ENCODE assay signal across 1 cellular context in the genomic region with DNA sequence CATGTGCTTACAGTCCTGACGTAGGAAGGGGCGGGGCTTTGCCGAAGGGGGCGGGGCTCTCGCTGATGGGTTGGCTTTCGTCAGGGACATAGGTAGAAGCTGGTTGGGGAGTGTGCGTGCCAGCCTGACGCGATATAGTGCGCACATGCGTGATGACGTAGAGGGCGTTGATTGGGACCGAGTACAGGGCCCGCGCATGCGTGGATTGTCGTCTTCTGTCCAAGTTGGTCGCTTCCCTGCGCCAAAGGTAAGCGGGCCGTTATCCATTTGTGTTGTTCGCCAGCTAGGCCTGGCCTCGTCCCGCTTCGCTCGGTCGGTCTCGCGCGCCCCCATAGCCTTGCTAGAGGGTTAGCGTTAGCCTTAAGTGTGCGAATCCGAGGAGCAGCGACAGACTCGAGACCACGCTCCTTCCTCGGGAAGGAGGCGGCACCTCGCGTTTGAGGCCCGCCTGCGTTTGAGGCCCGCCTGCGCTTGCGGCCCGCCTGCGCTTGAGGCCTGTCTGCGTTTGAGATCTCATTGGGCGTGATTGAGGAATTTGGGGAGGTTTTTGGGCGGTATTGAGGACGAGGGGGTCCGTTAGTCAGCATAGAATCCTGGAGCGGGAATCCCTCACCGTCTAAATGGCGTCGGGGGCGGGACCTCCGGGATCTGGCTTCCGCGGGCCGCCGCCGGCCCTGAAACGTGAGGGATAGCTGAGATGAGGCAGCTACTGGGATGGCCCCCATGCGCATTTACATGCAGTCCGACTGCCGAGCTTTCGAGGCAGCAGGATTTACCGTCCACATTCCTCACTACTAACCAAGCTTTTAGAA.
TF ChIP-seq lines count a peak whose summit lies in the region.

Gene XRCC6, plus strand, starts transcription at position 197 of the 812 bp plus-strand sequence. CDS start 710 bp downstream, outside the sequence.

TF ChIP-seq in HepG2, 621 proteins besides CTCF, POLR2A, EP300 and RAD21 (continued from another document and continues in another):
- TF ChIP-seq ZBTB34 (CRISPR knock-in tag; IDR thresholded peaks at IDR 0.05) (no peak), FOXA3 (CRISPR knock-in tag; IDR thresholded peaks at IDR 0.05) (no peak; the same call in 1 of the 2 replicates), NCOR1 (IDR thresholded peaks at IDR 0.05; ENCODE audit: borderline replicate concordance, low read length) (no peak), RAD51 (IDR thresholded peaks at IDR 0.05; ENCODE audit: borderline replicate concordance) (no peak), ZBTB37 (CRISPR knock-in tag; IDR thresholded peaks at IDR 0.05) (no peak), ZNF562 (CRISPR knock-in tag; IDR thresholded peaks at IDR 0.05; ENCODE audit: borderline replicate concordance) (no peak), TAF1 (CRISPR knock-in tag; IDR thresholded peaks at IDR 0.05) (peak; percentile 92), MYC (CRISPR knock-in tag; IDR thresholded peaks at IDR 0.05; ENCODE audit: borderline replicate concordance) (peak; percentile 92; the same call in 1 of the 2 replicates), KDM5A (IDR thresholded peaks at IDR 0.05; ENCODE audit: borderline replicate concordance, low read length) (peak; percentile 94), MED8 (CRISPR knock-in tag; IDR thresholded peaks at IDR 0.05; ENCODE audit: insufficient replicate concordance) (no peak), PRPF4 (IDR thresholded peaks at IDR 0.05; ENCODE audit: low read depth, low read length, poor library complexity, severe bottlenecking) (no peak), CHD4 (IDR thresholded peaks at IDR 0.05; ENCODE audit: borderline replicate concordance, low read length) (no peak), ZBTB7B (CRISPR knock-in tag; IDR thresholded peaks at IDR 0.05) (no peak), ZNF557 (CRISPR knock-in tag; IDR thresholded peaks at IDR 0.05) (no peak), CENPX (CRISPR knock-in tag; IDR thresholded peaks at IDR 0.05) (no peak), GZF1 (CRISPR knock-in tag; IDR thresholded peaks at IDR 0.05) (no peak), IRF1 (CRISPR knock-in tag; IDR thresholded peaks at IDR 0.05; ENCODE audit: low read depth) (no peak), ZNF318 (CRISPR knock-in tag; IDR thresholded peaks at IDR 0.05) (0 out of 2 replicates have a peak, but pooled peaks have one; percentile 32), ZBTB8A (CRISPR knock-in tag; IDR thresholded peaks at IDR 0.05; ENCODE audit: borderline replicate concordance, low read depth) (no peak), MLLT10 (CRISPR knock-in tag; IDR thresholded peaks at IDR 0.05) (no peak), NAIF1 (CRISPR knock-in tag; IDR thresholded peaks at IDR 0.05; ENCODE audit: borderline replicate concordance) (no peak; the same call in 1 of the 2 replicates), FIP1L1 (IDR thresholded peaks at IDR 0.05; ENCODE audit: borderline replicate concordance, insufficient read depth, low read depth, low read length) (no peak), ZNF121 (CRISPR knock-in tag; IDR thresholded peaks at IDR 0.05) (0 out of 2 replicates have a peak, but pooled peaks have one; percentile 26), ZMYM3 (CRISPR knock-in tag; IDR thresholded peaks at IDR 0.05) (no peak), CBX5 (CRISPR knock-in tag; IDR thresholded peaks at IDR 0.05; ENCODE audit: borderline replicate concordance) (no peak), ZNF17 (CRISPR knock-in tag; IDR thresholded peaks at IDR 0.05) (no peak), ZNF639 (CRISPR knock-in tag; conservative IDR thresholded peaks at IDR 0.05) (no peak; the same call in 1 of the 2 replicates), JUND (CRISPR knock-in tag; IDR thresholded peaks at IDR 0.05) (no peak), MAFF (IDR thresholded peaks at IDR 0.05; ENCODE audit: low read depth, low read length) (no peak), ZNF547 (CRISPR knock-in tag; IDR thresholded peaks at IDR 0.05) (peak; percentile 90), NFE2L2 (IDR thresholded peaks at IDR 0.05; ENCODE audit: low read length) (no peak), WIZ (CRISPR knock-in tag; IDR thresholded peaks at IDR 0.05) (no peak; the same call in 1 of the 2 replicates), NPAS2 (CRISPR knock-in tag; IDR thresholded peaks at IDR 0.05; ENCODE audit: borderline replicate concordance) (no peak), ZNF326 (CRISPR knock-in tag; IDR thresholded peaks at IDR 0.05; ENCODE audit: borderline replicate concordance) (no peak), MZF1 (CRISPR knock-in tag; IDR thresholded peaks at IDR 0.05; ENCODE audit: borderline replicate concordance) (no peak), ZNF160 (CRISPR knock-in tag; IDR thresholded peaks at IDR 0.05) (no peak), CCAR2 (optimal IDR thresholded peaks at IDR 0.05; ENCODE audit: low read depth, low read length) (no peak), FOXP1 (IDR thresholded peaks at IDR 0.05) (no peak), FOXP1 (CRISPR knock-in tag; IDR thresholded peaks at IDR 0.05) (no peak), ZC3H13 (CRISPR knock-in tag; IDR thresholded peaks at IDR 0.05) (no peak)
- TF ChIP-seq, protein P1, sequence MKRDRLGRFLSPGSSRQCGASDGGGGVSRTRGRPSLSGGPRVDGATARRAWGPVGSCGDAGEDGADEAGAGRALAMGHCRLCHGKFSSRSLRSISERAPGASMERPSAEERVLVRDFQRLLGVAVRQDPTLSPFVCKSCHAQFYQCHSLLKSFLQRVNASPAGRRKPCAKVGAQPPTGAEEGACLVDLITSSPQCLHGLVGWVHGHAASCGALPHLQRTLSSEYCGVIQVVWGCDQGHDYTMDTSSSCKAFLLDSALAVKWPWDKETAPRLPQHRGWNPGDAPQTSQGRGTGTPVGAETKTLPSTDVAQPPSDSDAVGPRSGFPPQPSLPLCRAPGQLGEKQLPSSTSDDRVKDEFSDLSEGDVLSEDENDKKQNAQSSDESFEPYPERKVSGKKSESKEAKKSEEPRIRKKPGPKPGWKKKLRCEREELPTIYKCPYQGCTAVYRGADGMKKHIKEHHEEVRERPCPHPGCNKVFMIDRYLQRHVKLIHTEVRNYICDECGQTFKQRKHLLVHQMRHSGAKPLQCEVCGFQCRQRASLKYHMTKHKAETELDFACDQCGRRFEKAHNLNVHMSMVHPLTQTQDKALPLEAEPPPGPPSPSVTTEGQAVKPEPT (CRISPR knock-in tag; IDR thresholded peaks at IDR 0.05; ENCODE audit: low read depth), result 0 out of 2 replicates have a peak, but pooled peaks have one; percentile 49
- TF ChIP-seq, protein P2, sequence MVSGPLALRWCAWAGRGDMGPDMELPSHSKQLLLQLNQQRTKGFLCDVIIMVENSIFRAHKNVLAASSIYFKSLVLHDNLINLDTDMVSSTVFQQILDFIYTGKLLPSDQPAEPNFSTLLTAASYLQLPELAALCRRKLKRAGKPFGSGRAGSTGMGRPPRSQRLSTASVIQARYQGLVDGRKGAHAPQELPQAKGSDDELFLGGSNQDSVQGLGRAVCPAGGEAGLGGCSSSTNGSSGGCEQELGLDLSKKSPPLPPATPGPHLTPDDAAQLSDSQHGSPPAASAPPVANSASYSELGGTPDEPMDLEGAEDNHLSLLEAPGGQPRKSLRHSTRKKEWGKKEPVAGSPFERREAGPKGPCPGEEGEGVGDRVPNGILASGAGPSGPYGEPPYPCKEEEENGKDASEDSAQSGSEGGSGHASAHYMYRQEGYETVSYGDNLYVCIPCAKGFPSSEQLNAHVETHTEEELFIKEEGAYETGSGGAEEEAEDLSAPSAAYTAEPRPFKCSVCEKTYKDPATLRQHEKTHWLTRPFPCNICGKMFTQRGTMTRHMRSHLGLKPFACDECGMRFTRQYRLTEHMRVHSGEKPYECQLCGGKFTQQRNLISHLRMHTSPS (CRISPR knock-in tag; IDR thresholded peaks at IDR 0.05; ENCODE audit: low read depth), result no peak
- TF ChIP-seq, protein P3, sequence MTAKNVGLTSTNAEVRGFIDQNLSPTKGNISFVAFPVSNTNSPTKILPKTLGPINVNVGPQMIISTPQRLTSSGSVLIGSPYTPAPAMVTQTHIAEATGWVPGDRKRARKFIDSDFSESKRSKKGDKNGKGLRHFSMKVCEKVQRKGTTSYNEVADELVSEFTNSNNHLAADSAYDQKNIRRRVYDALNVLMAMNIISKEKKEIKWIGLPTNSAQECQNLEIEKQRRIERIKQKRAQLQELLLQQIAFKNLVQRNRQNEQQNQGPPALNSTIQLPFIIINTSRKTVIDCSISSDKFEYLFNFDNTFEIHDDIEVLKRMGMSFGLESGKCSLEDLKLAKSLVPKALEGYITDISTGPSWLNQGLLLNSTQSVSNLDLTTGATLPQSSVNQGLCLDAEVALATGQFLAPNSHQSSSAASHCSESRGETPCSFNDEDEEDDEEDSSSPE (CRISPR knock-in tag; IDR thresholded peaks at IDR 0.05), result peak; percentile 63; the same call in 1 of the 2 replicates
